In genomic region chr5:143350790-143351603, GRCh38 we compare ENCODE assay signal across 8 cellular contexts. TPM values are rescaled to one million over a fixed set of nuclear protein-coding genes. Genes with fewer than 3 reads are reported as not detected.
DNase-seq lines count a peak whose midpoint lies in the region; ATAC-seq and FAIRE-seq lines count a peak whose summit lies in the region.

No MANE protein-coding gene starts in this region.

- H3K4me3 ChIP-seq in right cardiac atrium (ENCODE audit: low read length), result no peak overlapping the region
- H3K4me3 ChIP-seq in aorta (ENCODE audit: low read length in 2 of 2), result no peak overlapping the region

- WGBS in right cardiac atrium, result 68% methylated on average over 3 of the region's 3 CpGs
- WGBS in aorta, 2 donors, result 44 to 49% methylated on average over 3 of the region's 3 CpGs

- ATAC-seq in GM21360 (IDR thresholded peaks at IDR 0.05; ENCODE audit: unreplicated experiment), result peak; percentile 44
- ATAC-seq in right cardiac atrium, result peak in 1 of 2 donors; percentile 66
- ATAC-seq in aorta (ENCODE audit: low FRiP score), result no peak

- H3K27ac ChIP-seq in right cardiac atrium (ENCODE audit: low read length) (peak overlapping the region; percentile 74), aorta (ENCODE audit: low read depth in 1 of 2, low read length in 2 of 2) (peak overlapping the region in 1 of 2 donors; percentile 25)

- peak; percentile 85 for FAIRE-seq in RCC 7860 (lab: Jason Lieb, UNC)

- H3K4me1 ChIP-seq in right cardiac atrium (ENCODE audit: control insufficient read depth, insufficient read depth, low read length), result peaks cover 15% of the 10 kb centered on the region
- H3K4me1 ChIP-seq in aorta (ENCODE audit: control insufficient read depth in 1 of 2, insufficient read depth in 2 of 2, low read length in 2 of 2), result peaks cover 2 to 11% of the 10 kb centered on the region in 2 donors

- peak; percentile 74 for DNase-seq in AG08395 (ENCODE audit: low spot score)
- DNase-seq in RCC 7860 (ENCODE audit: low spot score), result peak; percentile 80
- DNase-seq in right cardiac atrium, result no peak
- DNase-seq in NCI-H1930 (lab: John Stamatoyannopoulos, UW), result no peak
- no peak for DNase-seq in aorta
- DNase-seq in posterior vena cava (ENCODE audit: low spot score), result no peak
- no peak for DNase-seq in NCI-H146 (lab: John Stamatoyannopoulos, UW)

- H3K27me3 ChIP-seq in right cardiac atrium (ENCODE audit: control insufficient read depth, insufficient read depth) (no peaks in the 10 kb centered on the region), aorta (ENCODE audit: control insufficient read depth in 1 of 2, insufficient read depth in 2 of 2, low read length in 1 of 2) (no peaks in the 10 kb centered on the region)

- H3K36me3 ChIP-seq in aorta (ENCODE audit: control insufficient read depth in 1 of 2, insufficient read depth in 2 of 2, low read length in 1 of 2), result no peaks in the 10 kb centered on the region

- H3K9me3 ChIP-seq in right cardiac atrium (ENCODE audit: control insufficient read depth, low read length) (no peaks in the 10 kb centered on the region), aorta (ENCODE audit: control insufficient read depth, low read length) (no peaks in the 10 kb centered on the region)

- intact Hi-C loops in right cardiac atrium (cut with DNase I), result no loop called here
- intact Hi-C loops in aorta (cut with DNase I), result no loop called here
- intact Hi-C loops in posterior vena cava (cut with DNase I), result no loop called here

RNA-seq across cellular contexts. Expression of gene NR3C1, which starts 52.5 kb away (rescaled TPM):
- total RNA-seq in right cardiac atrium (10 to 100 TPM; 47.2 to 66.5 (median 50.1) TPM), aorta (100 to 1,000 TPM in 1 of 2 donors, 10 to 100 TPM in 1; 61.2 to 105 TPM), posterior vena cava (10 to 100 TPM; 67.8 to 73.5 TPM)
- polyA plus RNA-seq in right cardiac atrium (16.5 TPM), aorta (10 to 100 TPM; 16.0 to 16.8 TPM)

Comparison
In these comparisons a context has a peak if more than half of its experiments do, and no peak if none do; other contexts are left out.
1. DNase-seq: peak in AG08395 (single experiment) and RCC 7860 (single experiment); none in right cardiac atrium (0 of 3), NCI-H1930 (0 of 2), aorta (0 of 2), posterior vena cava (single experiment) and NCI-H146 (single experiment).